1 cellular context compared by ENCODE assay signal in the genomic region with DNA sequence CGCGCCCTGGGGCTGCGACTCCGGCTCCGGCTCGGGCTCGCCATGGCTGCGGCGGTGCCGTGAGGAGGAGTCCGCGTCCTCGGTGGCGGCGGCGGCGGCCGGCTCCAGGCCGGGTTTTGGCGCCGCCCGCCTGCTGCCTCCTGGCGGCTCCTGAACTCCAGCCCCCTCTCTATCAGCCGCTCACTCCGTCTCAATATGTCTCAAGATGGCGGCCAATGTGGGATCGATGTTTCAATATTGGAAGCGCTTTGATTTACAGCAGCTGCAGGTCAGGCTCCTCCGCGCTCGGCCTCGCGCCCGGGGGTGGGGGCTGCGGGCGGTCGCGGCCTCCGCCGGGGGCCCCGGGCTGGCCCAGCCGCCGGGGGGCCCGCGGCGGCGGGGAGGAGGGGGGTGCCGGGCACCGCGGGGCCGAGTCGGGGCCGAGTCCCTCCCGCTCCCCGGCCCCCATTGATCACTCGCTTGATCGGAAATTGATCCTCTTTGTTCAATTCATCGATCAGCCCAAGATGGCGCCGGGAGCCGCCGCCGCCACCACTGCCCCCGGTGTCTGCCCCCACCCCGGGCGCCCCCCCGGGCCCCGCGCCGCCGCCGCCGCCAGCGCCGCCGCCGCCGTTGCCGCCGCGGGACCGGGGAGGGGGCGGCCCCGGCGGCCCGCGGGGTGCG.
TF ChIP-seq lines count a peak whose summit lies in the region.

No MANE protein-coding gene starts in this region.

TF ChIP-seq in K562, 482 proteins besides CTCF, POLR2A, EP300 and RAD21 (continued from another document):
- TF ChIP-seq, protein P1, sequence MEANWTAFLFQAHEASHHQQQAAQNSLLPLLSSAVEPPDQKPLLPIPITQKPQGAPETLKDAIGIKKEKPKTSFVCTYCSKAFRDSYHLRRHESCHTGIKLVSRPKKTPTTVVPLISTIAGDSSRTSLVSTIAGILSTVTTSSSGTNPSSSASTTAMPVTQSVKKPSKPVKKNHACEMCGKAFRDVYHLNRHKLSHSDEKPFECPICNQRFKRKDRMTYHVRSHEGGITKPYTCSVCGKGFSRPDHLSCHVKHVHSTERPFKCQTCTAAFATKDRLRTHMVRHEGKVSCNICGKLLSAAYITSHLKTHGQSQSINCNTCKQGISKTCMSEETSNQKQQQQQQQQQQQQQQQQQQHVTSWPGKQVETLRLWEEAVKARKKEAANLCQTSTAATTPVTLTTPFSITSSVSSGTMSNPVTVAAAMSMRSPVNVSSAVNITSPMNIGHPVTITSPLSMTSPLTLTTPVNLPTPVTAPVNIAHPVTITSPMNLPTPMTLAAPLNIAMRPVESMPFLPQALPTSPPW (CRISPR knock-in tag; IDR thresholded peaks at IDR 0.05) = peak; percentile 94
- TF ChIP-seq MTA3 (IDR thresholded peaks at IDR 0.05; ENCODE audit: borderline replicate concordance) = no peak; the same call in 1 of the 2 replicates
- TF ChIP-seq, protein P2, sequence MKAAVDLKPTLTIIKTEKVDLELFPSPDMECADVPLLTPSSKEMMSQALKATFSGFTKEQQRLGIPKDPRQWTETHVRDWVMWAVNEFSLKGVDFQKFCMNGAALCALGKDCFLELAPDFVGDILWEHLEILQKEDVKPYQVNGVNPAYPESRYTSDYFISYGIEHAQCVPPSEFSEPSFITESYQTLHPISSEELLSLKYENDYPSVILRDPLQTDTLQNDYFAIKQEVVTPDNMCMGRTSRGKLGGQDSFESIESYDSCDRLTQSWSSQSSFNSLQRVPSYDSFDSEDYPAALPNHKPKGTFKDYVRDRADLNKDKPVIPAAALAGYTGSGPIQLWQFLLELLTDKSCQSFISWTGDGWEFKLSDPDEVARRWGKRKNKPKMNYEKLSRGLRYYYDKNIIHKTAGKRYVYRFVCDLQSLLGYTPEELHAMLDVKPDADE (conservative IDR thresholded peaks at IDR 0.05; ENCODE audit: control insufficient read depth, low read depth, low read length) = peak; percentile 47; the same call in 1 of the 2 replicates
- 0 out of 2 replicates have a peak, but pooled peaks have one; percentile 25 for TF ChIP-seq CREB1 (IDR thresholded peaks at IDR 0.05)
- no peak for TF ChIP-seq CREB1 (CRISPR knock-in tag; IDR thresholded peaks at IDR 0.05)
- peak; percentile 82 for TF ChIP-seq TBP (optimal IDR thresholded peaks at IDR 0.05; ENCODE audit: low read depth, low read length)
- no peak for TF ChIP-seq ZNF785 (CRISPR knock-in tag; IDR thresholded peaks at IDR 0.05)
- TF ChIP-seq, protein P3, sequence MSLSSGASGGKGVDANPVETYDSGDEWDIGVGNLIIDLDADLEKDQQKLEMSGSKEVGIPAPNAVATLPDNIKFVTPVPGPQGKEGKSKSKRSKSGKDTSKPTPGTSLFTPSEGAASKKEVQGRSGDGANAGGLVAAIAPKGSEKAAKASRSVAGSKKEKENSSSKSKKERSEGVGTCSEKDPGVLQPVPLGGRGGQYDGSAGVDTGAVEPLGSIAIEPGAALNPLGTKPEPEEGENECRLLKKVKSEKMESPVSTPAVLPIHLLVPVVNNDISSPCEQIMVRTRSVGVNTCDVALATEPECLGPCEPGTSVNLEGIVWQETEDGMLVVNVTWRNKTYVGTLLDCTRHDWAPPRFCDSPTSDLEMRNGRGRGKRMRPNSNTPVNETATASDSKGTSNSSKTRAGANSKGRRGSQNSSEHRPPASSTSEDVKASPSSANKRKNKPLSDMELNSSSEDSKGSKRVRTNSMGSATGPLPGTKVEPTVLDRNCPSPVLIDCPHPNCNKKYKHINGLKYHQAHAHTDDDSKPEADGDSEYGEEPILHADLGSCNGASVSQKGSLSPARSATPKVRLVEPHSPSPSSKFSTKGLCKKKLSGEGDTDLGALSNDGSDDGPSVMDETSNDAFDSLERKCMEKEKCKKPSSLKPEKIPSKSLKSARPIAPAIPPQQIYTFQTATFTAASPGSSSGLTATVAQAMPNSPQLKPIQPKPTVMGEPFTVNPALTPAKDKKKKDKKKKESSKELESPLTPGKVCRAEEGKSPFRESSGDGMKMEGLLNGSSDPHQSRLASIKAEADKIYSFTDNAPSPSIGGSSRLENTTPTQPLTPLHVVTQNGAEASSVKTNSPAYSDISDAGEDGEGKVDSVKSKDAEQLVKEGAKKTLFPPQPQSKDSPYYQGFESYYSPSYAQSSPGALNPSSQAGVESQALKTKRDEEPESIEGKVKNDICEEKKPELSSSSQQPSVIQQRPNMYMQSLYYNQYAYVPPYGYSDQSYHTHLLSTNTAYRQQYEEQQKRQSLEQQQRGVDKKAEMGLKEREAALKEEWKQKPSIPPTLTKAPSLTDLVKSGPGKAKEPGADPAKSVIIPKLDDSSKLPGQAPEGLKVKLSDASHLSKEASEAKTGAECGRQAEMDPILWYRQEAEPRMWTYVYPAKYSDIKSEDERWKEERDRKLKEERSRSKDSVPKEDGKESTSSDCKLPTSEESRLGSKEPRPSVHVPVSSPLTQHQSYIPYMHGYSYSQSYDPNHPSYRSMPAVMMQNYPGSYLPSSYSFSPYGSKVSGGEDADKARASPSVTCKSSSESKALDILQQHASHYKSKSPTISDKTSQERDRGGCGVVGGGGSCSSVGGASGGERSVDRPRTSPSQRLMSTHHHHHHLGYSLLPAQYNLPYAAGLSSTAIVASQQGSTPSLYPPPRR (CRISPR knock-in tag; IDR thresholded peaks at IDR 0.05; ENCODE audit: borderline replicate concordance) = no peak
- TF ChIP-seq POLR2H (tag; IDR thresholded peaks at IDR 0.05; ENCODE audit: low read depth) = peak; percentile 23; the same call in 1 of the 2 replicates
- TF ChIP-seq, protein P4, sequence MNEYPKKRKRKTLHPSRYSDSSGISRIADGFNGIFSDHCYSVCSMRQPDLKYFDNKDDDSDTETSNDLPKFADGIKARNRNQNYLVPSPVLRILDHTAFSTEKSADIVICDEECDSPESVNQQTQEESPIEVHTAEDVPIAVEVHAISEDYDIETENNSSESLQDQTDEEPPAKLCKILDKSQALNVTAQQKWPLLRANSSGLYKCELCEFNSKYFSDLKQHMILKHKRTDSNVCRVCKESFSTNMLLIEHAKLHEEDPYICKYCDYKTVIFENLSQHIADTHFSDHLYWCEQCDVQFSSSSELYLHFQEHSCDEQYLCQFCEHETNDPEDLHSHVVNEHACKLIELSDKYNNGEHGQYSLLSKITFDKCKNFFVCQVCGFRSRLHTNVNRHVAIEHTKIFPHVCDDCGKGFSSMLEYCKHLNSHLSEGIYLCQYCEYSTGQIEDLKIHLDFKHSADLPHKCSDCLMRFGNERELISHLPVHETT (CRISPR knock-in tag; conservative IDR thresholded peaks at IDR 0.05 in 1 of 2, IDR thresholded peaks at IDR 0.05 in 1 of 2) = peak in 1 of 2 experiments; percentile 88; a peak in 1 of 4 replicates
- TF ChIP-seq CBX1 (IDR thresholded peaks at IDR 0.05; ENCODE audit: low read depth) = no peak
- TF ChIP-seq POLR2G (IDR thresholded peaks at IDR 0.05; ENCODE audit: low read depth, low read length) = peak; percentile 74
- TF ChIP-seq ZEB2 (IDR thresholded peaks at IDR 0.05) = no peak
- no peak for TF ChIP-seq MAFF (IDR thresholded peaks at IDR 0.05; ENCODE audit: low read length)
- TF ChIP-seq, protein P5, sequence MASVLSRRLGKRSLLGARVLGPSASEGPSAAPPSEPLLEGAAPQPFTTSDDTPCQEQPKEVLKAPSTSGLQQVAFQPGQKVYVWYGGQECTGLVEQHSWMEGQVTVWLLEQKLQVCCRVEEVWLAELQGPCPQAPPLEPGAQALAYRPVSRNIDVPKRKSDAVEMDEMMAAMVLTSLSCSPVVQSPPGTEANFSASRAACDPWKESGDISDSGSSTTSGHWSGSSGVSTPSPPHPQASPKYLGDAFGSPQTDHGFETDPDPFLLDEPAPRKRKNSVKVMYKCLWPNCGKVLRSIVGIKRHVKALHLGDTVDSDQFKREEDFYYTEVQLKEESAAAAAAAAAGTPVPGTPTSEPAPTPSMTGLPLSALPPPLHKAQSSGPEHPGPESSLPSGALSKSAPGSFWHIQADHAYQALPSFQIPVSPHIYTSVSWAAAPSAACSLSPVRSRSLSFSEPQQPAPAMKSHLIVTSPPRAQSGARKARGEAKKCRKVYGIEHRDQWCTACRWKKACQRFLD (CRISPR knock-in tag; IDR thresholded peaks at IDR 0.05) = peak; percentile 25; the same call in 1 of the 2 replicates
- TF ChIP-seq RB1 (IDR thresholded peaks at IDR 0.05; ENCODE audit: low read depth) = peak; percentile 74
- TF ChIP-seq RBBP5 (IDR thresholded peaks at IDR 0.05; ENCODE audit: borderline replicate concordance, insufficient read depth, low read length, poor library complexity, severe bottlenecking) = peak; percentile 52
- TF ChIP-seq, protein P6, sequence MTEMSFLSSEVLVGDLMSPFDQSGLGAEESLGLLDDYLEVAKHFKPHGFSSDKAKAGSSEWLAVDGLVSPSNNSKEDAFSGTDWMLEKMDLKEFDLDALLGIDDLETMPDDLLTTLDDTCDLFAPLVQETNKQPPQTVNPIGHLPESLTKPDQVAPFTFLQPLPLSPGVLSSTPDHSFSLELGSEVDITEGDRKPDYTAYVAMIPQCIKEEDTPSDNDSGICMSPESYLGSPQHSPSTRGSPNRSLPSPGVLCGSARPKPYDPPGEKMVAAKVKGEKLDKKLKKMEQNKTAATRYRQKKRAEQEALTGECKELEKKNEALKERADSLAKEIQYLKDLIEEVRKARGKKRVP (CRISPR knock-in tag; IDR thresholded peaks at IDR 0.05) = no peak
- no peak for TF ChIP-seq ELF2 (CRISPR knock-in tag; IDR thresholded peaks at IDR 0.05)
- TF ChIP-seq TAF1 (IDR thresholded peaks at IDR 0.05; ENCODE audit: control insufficient read depth, extremely low read depth, insufficient read depth, low read length, severe bottlenecking) = peak; percentile 76
